In genomic region chr5:149410071-149410470, GRCh38 we compare ENCODE assay signal across 1 cellular context.
TF ChIP-seq lines count a peak whose summit lies in the region.

No MANE protein-coding gene starts in this region.

TF ChIP-seq in IMR-90, 13 proteins besides CTCF, POLR2A, EP300 and RAD21 (continued from another document):
- no peak for TF ChIP-seq MAFK (IDR thresholded peaks at IDR 0.05; ENCODE audit: low read depth, low read length)
- TF ChIP-seq MXI1 (IDR thresholded peaks at IDR 0.05; ENCODE audit: borderline replicate concordance, low read depth, low read length): no peak
- TF ChIP-seq ELK1 (IDR thresholded peaks at IDR 0.05; ENCODE audit: borderline replicate concordance, low read depth, low read length): no peak
TF ChIP-seq in IMR-90: peak in this region for 0.
